In genomic region chr5:118611332-118611945, GRCh38 we compare ENCODE assay signal across 9 cellular contexts.
DNase-seq lines count a peak whose midpoint lies in the region; ATAC-seq and TF ChIP-seq lines count a peak whose summit lies in the region.
"Had no signal": no experiment of that assay in that cellular context is flagged by ENCODE, and none has a peak within 500 bp of the region (broad histone marks: within the 10 kb centered on the region; RNA-seq: fewer than 3 reads in every experiment).

No MANE protein-coding gene starts in this region.

- H3F3A ChIP-seq in OCI-LY1 (ENCODE audit: insufficient read depth, low read length): no peaks in the 10 kb centered on the region

- H2AFZ ChIP-seq in OCI-LY1 (ENCODE audit: low read length): no peak overlapping the region

- no peaks in the 10 kb centered on the region for H3K4me1 ChIP-seq in OCI-LY1 (ENCODE audit: insufficient read depth, low read length, severe bottlenecking)

- H3K27me3 Mint-ChIP-seq in activated T-helper 17 cell treated with anti-CD3 and anti-CD28 coated beads, Interleukin-2, amount 50 U/mL, for 72 hours: no peaks in the 10 kb centered on the region

- no peak for DNase-seq in BJ (ENCODE audit: low read depth)
- peak; percentile 4 for DNase-seq in fibroblast of the aortic adventitia (ENCODE audit: low read depth)
- DNase-seq in cerebellar cortex (ENCODE audit: low spot score): no peak

- H3K27me3 ChIP-seq in BJ (ENCODE audit: control insufficient read depth, insufficient read depth, low read length): no peaks in the 10 kb centered on the region
- no peaks in the 10 kb centered on the region for H3K27me3 ChIP-seq in OCI-LY1 (ENCODE audit: insufficient read depth, low read length)

- H3K27ac ChIP-seq in OCI-LY1 (ENCODE audit: low read depth, low read length, poor library complexity, severe bottlenecking): no peak overlapping the region
- H3K27ac ChIP-seq: HL-60 had no signal

- H3K79me2 ChIP-seq in OCI-LY1 (ENCODE audit: insufficient read depth, low read length): no peaks in the 10 kb centered on the region

- H4K20me1 ChIP-seq in OCI-LY1 (ENCODE audit: insufficient read depth, low read length): no peaks in the 10 kb centered on the region

- TF ChIP-seq CTCF in BJ (IDR thresholded peaks at IDR 0.05; ENCODE audit: insufficient read depth, low read depth, low read length) (peak; percentile 78), OCI-LY1 (IDR thresholded peaks at IDR 0.05; ENCODE audit: low read length) (peak; percentile 68), fibroblast of the aortic adventitia (IDR thresholded peaks at IDR 0.05; ENCODE audit: insufficient read depth, low read length) (peak; percentile 34)

- POLR2A ChIA-PET in BJ (lab: Charles Lee): no interaction called here

- H3K9me3 Mint-ChIP-seq in activated T-helper 17 cell treated with anti-CD3 and anti-CD28 coated beads, Interleukin-2, amount 50 U/mL, for 72 hours: no peaks in the 10 kb centered on the region

- ATAC-seq in GM21390 (IDR thresholded peaks at IDR 0.05; ENCODE audit: unreplicated experiment) (peak; percentile 46), HG03045 (IDR thresholded peaks at IDR 0.05; ENCODE audit: unreplicated experiment) (no peak), HG03521 (IDR thresholded peaks at IDR 0.05; ENCODE audit: unreplicated experiment) (no peak)
- no peak for ATAC-seq in activated T-helper 17 cell treated with anti-CD3 and anti-CD28 coated beads, Interleukin-2, amount 50 U/mL, for 72 hours (replicated peaks)

- no peak overlapping the region for H3K4me2 ChIP-seq in OCI-LY1 (ENCODE audit: low read length)

- no peaks in the 10 kb centered on the region for H3K9me2 ChIP-seq in OCI-LY1 (ENCODE audit: low read depth, low read length)

- H3K36me3 Mint-ChIP-seq in activated T-helper 17 cell treated with anti-CD3 and anti-CD28 coated beads, Interleukin-2, amount 50 U/mL, for 72 hours (ENCODE audit: low read depth): no peaks in the 10 kb centered on the region

- no peaks in the 10 kb centered on the region for H3K9me3 ChIP-seq in OCI-LY1 (ENCODE audit: low read length)

- no peak overlapping the region for H3K4me3 ChIP-seq in BJ (ENCODE audit: low read depth, low read length)
- H3K4me3 ChIP-seq in OCI-LY1 (ENCODE audit: low read depth, low read length, poor library complexity, severe bottlenecking): no peak overlapping the region
- no peak overlapping the region for H3K4me3 ChIP-seq in fibroblast of the aortic adventitia (ENCODE audit: low read depth, low read length)

- H3K9ac ChIP-seq in OCI-LY1 (ENCODE audit: low read length): no peak overlapping the region

- CTCF ChIA-PET in BJ (lab: Yijun Ruan, JAX): interaction anchor here (0.7 to 3.8 kb wide), 7 partner anchors 11 to 1157 kb away, joined by 3 to 22 read pairs (median 4); no protein-coding TSS in a partner anchor

- H3K4me1 Mint-ChIP-seq in activated T-helper 17 cell treated with anti-CD3 and anti-CD28 coated beads, Interleukin-2, amount 50 U/mL, for 72 hours: no peaks in the 10 kb centered on the region

- H3K27ac Mint-ChIP-seq in activated T-helper 17 cell treated with anti-CD3 and anti-CD28 coated beads, Interleukin-2, amount 50 U/mL, for 72 hours: no peak overlapping the region

- H3K36me3 ChIP-seq in BJ (ENCODE audit: control insufficient read depth, insufficient read depth, low read length) (no peaks in the 10 kb centered on the region), OCI-LY1 (ENCODE audit: insufficient read depth, low read length) (no peaks in the 10 kb centered on the region)

- no peak overlapping the region for H3K4me3 Mint-ChIP-seq in activated T-helper 17 cell treated with anti-CD3 and anti-CD28 coated beads, Interleukin-2, amount 50 U/mL, for 72 hours
